Comparison of ENCODE assay signal across 9 cellular contexts in genomic region chr13:30158774-30159445, GRCh38.
A peak's percentile ranks its signal among the peaks of the same experiment; 100 is the strongest.
DNase-seq lines count a peak whose midpoint lies in the region; ATAC-seq and TF ChIP-seq lines count a peak whose summit lies in the region.
"Had no signal": no experiment of that assay in that cellular context is flagged by ENCODE, and none has a peak within 500 bp of the region (broad histone marks: within the 10 kb centered on the region; RNA-seq: fewer than 3 reads in every experiment).

No MANE protein-coding gene starts in this region.

- peak; percentile 32 for TF ChIP-seq CTCF in CD8-positive, alpha-beta T cell (IDR thresholded peaks at IDR 0.05)

- intact Hi-C loops in CD8-positive, alpha-beta T cell (cut with DNase I, micrococcal nuclease) = loop anchor here (1.0 to 2.0 kb wide), 2 partner anchors 27 to 60 kb away; no protein-coding TSS in a partner anchor

- H3K36me3 ChIP-seq in CD8-positive, alpha-beta T cell (ENCODE audit: insufficient read depth, low read length) = no peaks in the 10 kb centered on the region
- H3K36me3 ChIP-seq: thoracic aorta had no signal

- no peaks in the 10 kb centered on the region for H3K9me3 ChIP-seq in CD8-positive, alpha-beta T cell (ENCODE audit: low read length)
- H3K9me3 ChIP-seq: thoracic aorta had no signal

- H3K27me3 ChIP-seq in CD8-positive, alpha-beta T cell (ENCODE audit: insufficient read depth, low read length) = no peaks in the 10 kb centered on the region

- no peak overlapping the region for H3K27ac ChIP-seq in CD8-positive, alpha-beta T cell (ENCODE audit: low read depth, low read length)
- H3K27ac ChIP-seq: thoracic aorta had no signal

- ATAC-seq in CD8-positive, alpha-beta T cell = peak; percentile 59
- ATAC-seq in HG02759 (IDR thresholded peaks at IDR 0.05; ENCODE audit: unreplicated experiment) (peak; percentile 33), GM19455 (IDR thresholded peaks at IDR 0.05; ENCODE audit: unreplicated experiment) (no peak), GM21390 (IDR thresholded peaks at IDR 0.05; ENCODE audit: unreplicated experiment) (no peak), GM21360 (IDR thresholded peaks at IDR 0.05; ENCODE audit: unreplicated experiment) (no peak)
- ATAC-seq in natural killer cell treated with Interleukin-12 subunit alpha and Interleukin-12 subunit beta and Interleukin-15 and Interleukin-18, amount 100 ng/mL, for 72 hours = no peak

- no peaks in the 10 kb centered on the region for H3K9me3 Mint-ChIP-seq in CD8-positive, alpha-beta T cell
- H3K9me3 Mint-ChIP-seq in natural killer cell treated with Interleukin-12 subunit alpha and Interleukin-12 subunit beta and Interleukin-15 and Interleukin-18, amount 100 ng/mL, for 72 hours = no peaks in the 10 kb centered on the region

- H3K4me3 Mint-ChIP-seq in CD8-positive, alpha-beta T cell = no peak overlapping the region
- H3K4me3 Mint-ChIP-seq in natural killer cell treated with Interleukin-12 subunit alpha and Interleukin-12 subunit beta and Interleukin-15 and Interleukin-18, amount 100 ng/mL, for 72 hours = peak overlapping the region; percentile 70

- no peaks in the 10 kb centered on the region for H3K27me3 Mint-ChIP-seq in CD8-positive, alpha-beta T cell (ENCODE audit: low read depth)
- no peaks in the 10 kb centered on the region for H3K27me3 Mint-ChIP-seq in natural killer cell treated with Interleukin-12 subunit alpha and Interleukin-12 subunit beta and Interleukin-15 and Interleukin-18, amount 100 ng/mL, for 72 hours

- no peak overlapping the region for H3K4me3 ChIP-seq in CD8-positive, alpha-beta T cell (ENCODE audit: low read depth, low read length)
- H3K4me3 ChIP-seq: thoracic aorta had no signal

- H3K4me1 ChIP-seq in CD8-positive, alpha-beta T cell (ENCODE audit: insufficient read depth, low read length) = peaks cover 13% of the 10 kb centered on the region

- peak overlapping the region; percentile 68 for H3K27ac Mint-ChIP-seq in CD8-positive, alpha-beta T cell
- peak overlapping the region; percentile 64 to 86 for H3K27ac Mint-ChIP-seq in natural killer cell treated with Interleukin-12 subunit alpha and Interleukin-12 subunit beta and Interleukin-15 and Interleukin-18, amount 100 ng/mL, for 72 hours

- peaks cover 30% of the 10 kb centered on the region for H3K4me1 Mint-ChIP-seq in CD8-positive, alpha-beta T cell (ENCODE audit: low read depth)
- peaks cover 51 to 67% of the 10 kb centered on the region in 2 donors for H3K4me1 Mint-ChIP-seq in natural killer cell treated with Interleukin-12 subunit alpha and Interleukin-12 subunit beta and Interleukin-15 and Interleukin-18, amount 100 ng/mL, for 72 hours (ENCODE audit: low read depth in 2 of 2)

- CTCF ChIA-PET in CD8-positive, alpha-beta T cell (lab: Charles Lee) = interaction anchor here (0.7 to 30.1 kb wide), 16 partner anchors 11 to 395 kb away, joined by 3 to 630 read pairs (median 5); no protein-coding TSS in a partner anchor

- no peaks in the 10 kb centered on the region for H3K36me3 Mint-ChIP-seq in CD8-positive, alpha-beta T cell
- peaks cover 4% of the 10 kb centered on the region for H3K36me3 Mint-ChIP-seq in natural killer cell treated with Interleukin-12 subunit alpha and Interleukin-12 subunit beta and Interleukin-15 and Interleukin-18, amount 100 ng/mL, for 72 hours

- no peak for DNase-seq in CD8-positive, alpha-beta T cell
- peak; percentile 89 for DNase-seq in astrocyte of the hippocampus (ENCODE audit: low read depth, low spot score)
- no peak for DNase-seq in natural killer cell treated with Interleukin-12 subunit alpha and Interleukin-12 subunit beta and Interleukin-15 and Interleukin-18, amount 100 ng/mL, for 72 hours (ENCODE audit: low spot score)
- no peak for DNase-seq in NCI-H774 (lab: John Stamatoyannopoulos, UW)

- POLR2A ChIA-PET in CD8-positive, alpha-beta T cell (lab: Charles Lee) = interaction anchor here (1.1 to 2.2 kb wide), 2 partner anchors 11 to 26 kb away, joined by 3 to 19 read pairs; no protein-coding TSS in a partner anchor

Comparison
In these comparisons a context has a peak if more than half of its experiments do, and no peak if none do; other contexts are left out.
1. ATAC-seq: peak in CD8-positive, alpha-beta T cell (single experiment) and HG02759 (single experiment); none in natural killer cell treated with Interleukin-12 subunit alpha and Interleukin-12 subunit beta and Interleukin-15 and Interleukin-18, amount 100 ng/mL, for 72 hours (0 of 2), GM19455 (single experiment), GM21390 (single experiment) and GM21360 (single experiment).